Comparison of ENCODE assay signal across 8 cellular contexts in genomic region chr1:150621497-150622113, GRCh38. TPM values are rescaled to one million over a fixed set of nuclear protein-coding genes. Genes with fewer than 3 reads are reported as not detected.
DNase-seq lines count a peak whose midpoint lies in the region; ATAC-seq, FAIRE-seq and TF ChIP-seq lines count a peak whose summit lies in the region.
"Had no signal": no experiment of that assay in that cellular context is flagged by ENCODE, and none has a peak within 500 bp of the region (broad histone marks: within the 10 kb centered on the region; RNA-seq: fewer than 3 reads in every experiment).

No MANE protein-coding gene starts in this region.

- H3K27ac ChIP-seq in endothelial cell of umbilical vein (ENCODE audit: insufficient read depth, low read depth, low read length) (peak overlapping the region; percentile 27), upper lobe of left lung (peak overlapping the region; percentile 40 to 81 (median 69))

- H3K27me3 Mint-ChIP-seq in activated CD8-positive, alpha-beta T cell treated with anti-CD3 and anti-CD28 coated beads for 36 hours: no peaks in the 10 kb centered on the region
- no peaks in the 10 kb centered on the region for H3K27me3 Mint-ChIP-seq in nephron progenitor cell (ENCODE audit: low read depth, poor library complexity)

- no peaks in the 10 kb centered on the region for H3K9me3 Mint-ChIP-seq in activated CD8-positive, alpha-beta T cell treated with anti-CD3 and anti-CD28 coated beads for 36 hours
- H3K9me3 Mint-ChIP-seq in nephron progenitor cell: no peaks in the 10 kb centered on the region

- peaks cover 66% of the 10 kb centered on the region for H3K4me1 Mint-ChIP-seq in activated CD8-positive, alpha-beta T cell treated with anti-CD3 and anti-CD28 coated beads for 36 hours (ENCODE audit: low read depth)
- H3K4me1 Mint-ChIP-seq in nephron progenitor cell: no peaks in the 10 kb centered on the region

- no TSS peak for BruUV-seq in endothelial cell of umbilical vein (replicated peaks; lab: Mats Ljungman, UMichigan)

- H2AFZ ChIP-seq in endothelial cell of umbilical vein (ENCODE audit: low read depth, low read length): no peak overlapping the region

- intact Hi-C loops in activated CD8-positive, alpha-beta T cell treated with anti-CD3 and anti-CD28 coated beads for 36 hours (cut with micrococcal nuclease): loop anchor here (10.0 kb wide), 1 partner anchor 137 kb away; the partner anchor contains the start of gene TARS2
- intact Hi-C loops in endothelial cell of umbilical vein (cut with micrococcal nuclease): loop anchor here (1.0 to 10.0 kb wide), 8 partner anchors 8 to 301 kb away; partner anchors contain the start of genes ENSA, MCL1 and RPRD2

- no peak overlapping the region for H3K4me3 ChIP-seq in endothelial cell of umbilical vein (replicated peaks in 1 of 3; ENCODE audit: insufficient read depth in 1 of 3, low read depth in 1 of 3, low read length in 3 of 3)
- H3K4me3 ChIP-seq in upper lobe of left lung: peak overlapping the region in 1 of 4 donors; percentile 10

- TF ChIP-seq POLR2A in endothelial cell of umbilical vein (IDR thresholded peaks at IDR 0.05; ENCODE audit: low read depth, low read length) (no peak), upper lobe of left lung (IDR thresholded peaks at IDR 0.05) (no peak)

- dilution Hi-C loops in endothelial cell of umbilical vein (cut with MboI; ENCODE audit: extremely low pct_ligation_motif_present, low sequenced_read_pairs): no loop called here

- no peaks in the 10 kb centered on the region for H4K20me1 ChIP-seq in endothelial cell of umbilical vein (replicated peaks; ENCODE audit: control insufficient read depth, extremely low read depth, insufficient read depth, low read length)

- no peak overlapping the region for H3K4me3 Mint-ChIP-seq in activated CD8-positive, alpha-beta T cell treated with anti-CD3 and anti-CD28 coated beads for 36 hours
- H3K4me3 Mint-ChIP-seq in nephron progenitor cell: no peak overlapping the region

- no peak overlapping the region for H3K4me2 ChIP-seq in endothelial cell of umbilical vein (ENCODE audit: insufficient read depth, low read length)

- peaks cover 65% of the 10 kb centered on the region for H3K36me3 Mint-ChIP-seq in activated CD8-positive, alpha-beta T cell treated with anti-CD3 and anti-CD28 coated beads for 36 hours (ENCODE audit: low read depth)
- H3K36me3 Mint-ChIP-seq in nephron progenitor cell (ENCODE audit: low read depth): peaks cover 73% of the 10 kb centered on the region

- peak overlapping the region; percentile 7 for H3K9ac ChIP-seq in endothelial cell of umbilical vein (replicated peaks; ENCODE audit: extremely low read depth, insufficient read depth, low read length)

- H3K36me3 ChIP-seq in endothelial cell of umbilical vein (ENCODE audit: control insufficient read depth in 2 of 2, extremely low read depth in 1 of 2, insufficient read depth in 2 of 2, low read length in 2 of 2) (peaks cover 7 to 15% of the 10 kb centered on the region in 2 experiments), upper lobe of left lung (peaks cover 24 to 78% (median 43%) of the 10 kb centered on the region in 4 donors)

- FAIRE-seq in endothelial cell of umbilical vein (lab: Jason Lieb, UNC): peak; percentile 55
- FAIRE-seq: colon had no signal

- peak; percentile 83 for TF ChIP-seq CTCF in activated CD8-positive, alpha-beta T cell treated with anti-CD3 and anti-CD28 coated beads for 36 hours (IDR thresholded peaks at IDR 0.05)
- TF ChIP-seq CTCF in endothelial cell of umbilical vein (IDR thresholded peaks at IDR 0.05; ENCODE audit: extremely low read depth in 1 of 2, insufficient read depth in 1 of 2, low read depth in 1 of 2, low read length in 2 of 2) (peak; percentile 65 to 66), nephron progenitor cell (IDR thresholded peaks at IDR 0.05) (peak; percentile 55), upper lobe of left lung (IDR thresholded peaks at IDR 0.05) (peak; percentile 44 to 88 (median 78))

- H3K27ac Mint-ChIP-seq in activated CD8-positive, alpha-beta T cell treated with anti-CD3 and anti-CD28 coated beads for 36 hours: peak overlapping the region; percentile 76
- peak overlapping the region; percentile 60 for H3K27ac Mint-ChIP-seq in nephron progenitor cell

- CTCF ChIA-PET in activated CD8-positive, alpha-beta T cell treated with anti-CD3 and anti-CD28 coated beads for 36 hours (lab: Charles Lee): interaction anchor here (0.7 to 19.1 kb wide), 13 partner anchors 8 to 74 kb away, joined by 3 to 324 read pairs (median 4); partner anchors contain the start of gene MCL1
- CTCF ChIA-PET in endothelial cell of umbilical vein (lab: Charles Lee): interaction anchor here (0.6 to 13.1 kb wide), 15 partner anchors 8 to 191 kb away, joined by 3 to 288 read pairs (median 6); partner anchors contain the start of genes ADAMTSL4, ENSA, GOLPH3L and MCL1

- no peaks in the 10 kb centered on the region for H3K9me1 ChIP-seq in endothelial cell of umbilical vein (replicated peaks; ENCODE audit: control insufficient read depth, extremely low read depth, insufficient read depth, low read length)

- H3K27me3 ChIP-seq in endothelial cell of umbilical vein (ENCODE audit: control insufficient read depth in 2 of 2, insufficient read depth in 2 of 2, low read length in 2 of 2) (no peaks in the 10 kb centered on the region), upper lobe of left lung (no peaks in the 10 kb centered on the region)

- no peak for TF ChIP-seq EP300 in upper lobe of left lung (IDR thresholded peaks at IDR 0.05)

- POLR2A ChIA-PET in activated CD8-positive, alpha-beta T cell treated with anti-CD3 and anti-CD28 coated beads for 36 hours (lab: Charles Lee): interaction anchor here (0.9 to 30.2 kb wide), 2 partner anchors 52 to 344 kb away, joined by 4 to 678 read pairs; partner anchors contain the start of gene MCL1
- POLR2A ChIA-PET in endothelial cell of umbilical vein (lab: Charles Lee): interaction anchor here (0.7 to 4.8 kb wide), 2 partner anchors 43 to 49 kb away, joined by 4 to 43 read pairs; partner anchors contain the start of gene MCL1

- peaks cover 6% of the 10 kb centered on the region for H3K79me2 ChIP-seq in endothelial cell of umbilical vein (ENCODE audit: control insufficient read depth, insufficient read depth, low read length)

- ATAC-seq in activated CD8-positive, alpha-beta T cell treated with anti-CD3 and anti-CD28 coated beads for 36 hours: peak; percentile 53
- peak in 1 of 2 donors; percentile 56 for ATAC-seq in upper lobe of left lung (ENCODE audit: low FRiP score in 2 of 2)

- peaks cover 30% of the 10 kb centered on the region for H3K4me1 ChIP-seq in endothelial cell of umbilical vein (ENCODE audit: control insufficient read depth, extremely low read depth, insufficient read depth, low read length)
- H3K4me1 ChIP-seq in upper lobe of left lung: peaks cover 40 to 51% (median 46%) of the 10 kb centered on the region in 4 donors

- DNase-seq in GF-D8 (lab: John Stamatoyannopoulos, UW): peak; percentile 7
- DNase-seq in MV-4-11 (lab: John Stamatoyannopoulos, UW): peak; percentile 48
- DNase-seq in activated CD8-positive, alpha-beta T cell treated with anti-CD3 and anti-CD28 coated beads for 36 hours: peak; percentile 77
- peak; percentile 73 for DNase-seq in endothelial cell of umbilical vein (ENCODE audit: low read depth, low spot score)
- DNase-seq in nephron progenitor cell: peak; percentile 28
- DNase-seq in upper lobe of left lung: peak in 1 of 2 donors; percentile 72
- DNase-seq in HPDE6-E6E7 (ENCODE audit: extremely low spot score): no peak

- H3K9me3 ChIP-seq in endothelial cell of umbilical vein (replicated peaks; ENCODE audit: control insufficient read depth, insufficient read depth, low read length) (no peaks in the 10 kb centered on the region), upper lobe of left lung (no peaks in the 10 kb centered on the region)

- 41 to 43% methylated on average over 5 of the region's 5 CpGs for WGBS in upper lobe of left lung, 2 donors

TF ChIP-seq in endothelial cell of umbilical vein, 7 proteins besides CTCF, POLR2A, EP300 and RAD21 (continues in another document):
- TF ChIP-seq JUN (IDR thresholded peaks at IDR 0.05; ENCODE audit: borderline replicate concordance, insufficient read depth, insufficient read length, low read depth) (no peak), MAX (IDR thresholded peaks at IDR 0.05; ENCODE audit: insufficient read depth, insufficient read length) (no peak), POLR2AphosphoS5 (IDR thresholded peaks at IDR 0.05; ENCODE audit: insufficient read depth, low read depth, low read length) (no peak), FOS (IDR thresholded peaks at IDR 0.05; ENCODE audit: borderline replicate concordance, insufficient read depth, low read length) (no peak), GATA2 (IDR thresholded peaks at IDR 0.05; ENCODE audit: insufficient read depth, insufficient read length, low read depth, low read length) (no peak), MYC (IDR thresholded peaks at IDR 0.05; ENCODE audit: low read depth, low read length) (no peak)

RNA-seq across cellular contexts. Expression of gene ENSA, which starts 7.8 kb away (rescaled TPM):
- total RNA-seq in activated CD8-positive, alpha-beta T cell treated with anti-CD3 and anti-CD28 coated beads for 36 hours: 100 to 1,000 TPM; 177 to 182 TPM
- total RNA-seq in endothelial cell of umbilical vein: 155 and 162 TPM in 2 replicates
- 30.5 and 32.4 TPM in 2 replicates for polyA plus RNA-seq in endothelial cell of umbilical vein
- polyA plus RNA-seq in endothelial cell of umbilical vein (2011; cell fraction: cytosol; rRNA removed): 111 and 131 TPM in 2 replicates
- 42.8 and 60.9 TPM in 2 replicates for polyA plus RNA-seq in endothelial cell of umbilical vein (2011; cell fraction: nucleus; rRNA removed)
- 83.2 and 112 TPM in 2 replicates for polyA plus RNA-seq in endothelial cell of umbilical vein (2012)
- polyA minus RNA-seq in endothelial cell of umbilical vein: 20.8 and 22.0 TPM in 2 replicates
- polyA minus RNA-seq in endothelial cell of umbilical vein (2011; cell fraction: cytosol; rRNA and poly(A)+ RNA removed): 45.0 TPM
- 22.8 and 31.9 TPM in 2 replicates for polyA minus RNA-seq in endothelial cell of umbilical vein (2011; cell fraction: nucleus; rRNA and poly(A)+ RNA removed)
- 100 to 1,000 TPM; 141 to 271 (median 212) TPM for total RNA-seq in upper lobe of left lung

RNA-seq across cellular contexts. Expression of gene MCL1, which starts 42.2 kb away (rescaled TPM):
- 100 to 1,000 TPM; 207 TPM for total RNA-seq in activated CD8-positive, alpha-beta T cell treated with anti-CD3 and anti-CD28 coated beads for 36 hours
- 186 and 212 TPM in 2 replicates for total RNA-seq in endothelial cell of umbilical vein
- polyA plus RNA-seq in endothelial cell of umbilical vein: 63.9 and 87.3 TPM in 2 replicates
- 71.3 and 83.7 TPM in 2 replicates for polyA plus RNA-seq in endothelial cell of umbilical vein (2011; cell fraction: cytosol; rRNA removed)
- 334 and 381 TPM in 2 replicates for polyA plus RNA-seq in endothelial cell of umbilical vein (2011; cell fraction: nucleus; rRNA removed)
- 120 and 171 TPM in 2 replicates for polyA plus RNA-seq in endothelial cell of umbilical vein (2012)
- polyA minus RNA-seq in endothelial cell of umbilical vein: 129 and 158 TPM in 2 replicates
- polyA minus RNA-seq in endothelial cell of umbilical vein (2011; cell fraction: cytosol; rRNA and poly(A)+ RNA removed): 105 TPM
- polyA minus RNA-seq in endothelial cell of umbilical vein (2011; cell fraction: nucleus; rRNA and poly(A)+ RNA removed): 263 and 290 TPM in 2 replicates
- total RNA-seq in upper lobe of left lung: 100 to 1,000 TPM; 188 to 580 (median 425) TPM
